Comparison of ENCODE assay signal across 20 cellular contexts in the genomic region with DNA sequence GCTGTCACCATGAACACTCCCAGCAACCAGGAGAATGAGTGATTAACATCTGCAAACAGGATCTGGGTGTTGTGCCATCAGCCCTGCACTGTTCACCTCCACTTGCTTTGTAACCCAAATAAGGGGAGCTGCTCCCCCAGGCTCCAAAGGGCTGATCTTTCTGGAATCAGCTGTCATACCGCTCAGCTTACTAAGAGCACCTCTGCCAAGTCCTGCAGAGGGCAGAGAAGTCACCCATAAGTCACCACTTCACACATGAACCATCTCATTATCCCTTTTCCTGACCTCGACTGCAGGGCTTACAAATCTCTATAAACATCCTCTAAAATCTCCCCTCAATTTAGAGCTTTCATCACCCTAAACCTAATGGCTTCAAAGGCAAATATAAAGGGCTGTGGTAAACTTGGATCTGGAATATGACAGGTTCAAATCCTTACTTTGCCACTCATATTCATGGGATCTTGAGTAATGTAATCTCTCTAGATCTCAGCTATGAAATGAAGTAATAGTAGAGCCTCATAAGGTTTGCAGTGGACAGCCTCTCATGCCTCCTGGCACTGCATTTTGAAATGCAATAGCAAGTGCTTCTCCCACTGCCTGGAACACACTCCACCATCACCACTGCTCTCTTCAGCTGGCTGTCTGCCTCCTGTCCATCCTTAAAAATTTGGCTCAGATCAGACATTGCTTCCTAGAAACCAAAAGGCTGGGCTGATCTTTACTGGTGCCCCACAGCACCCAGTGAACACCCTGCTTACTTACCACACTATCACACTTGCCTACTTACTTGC. TPM values are rescaled to one million over a fixed set of nuclear protein-coding genes. Genes with fewer than 3 reads are reported as not detected.
DNase-seq lines count a peak whose midpoint lies in the region; ATAC-seq and TF ChIP-seq lines count a peak whose summit lies in the region.
"Had no signal": no experiment of that assay in that cellular context is flagged by ENCODE, and none has a peak within 500 bp of the region (broad histone marks: within the 10 kb centered on the region; RNA-seq: fewer than 3 reads in every experiment).

No MANE protein-coding gene starts in this region.

- peaks cover 4% of the 10 kb centered on the region for H3K27me3 Mint-ChIP-seq in activated CD8-positive, alpha-beta T cell treated with anti-CD3 and anti-CD28 coated beads for 36 hours
- H3K27me3 Mint-ChIP-seq: activated B cell treated with CpG ODN at 0.5 μM for 24 hours had no signal

- no peak overlapping the region for H3K4me3 Mint-ChIP-seq in activated CD8-positive, alpha-beta T cell treated with anti-CD3 and anti-CD28 coated beads for 36 hours
- H3K4me3 Mint-ChIP-seq: activated B cell treated with CpG ODN at 0.5 μM for 24 hours, immature natural killer cell, mesothelial cell of epicardium, neural progenitor cell had no signal

- POLR2A ChIA-PET in activated CD8-positive, alpha-beta T cell treated with anti-CD3 and anti-CD28 coated beads for 36 hours (lab: Charles Lee): interaction anchor here (3.7 kb wide), 1 partner anchor 20 kb away, joined by 11 read pairs; no protein-coding TSS in a partner anchor

- no peak for DNase-seq in left ventricle myocardium superior
- DNase-seq in right atrium auricular region (ENCODE audit: low spot score): no peak
- peak; percentile 20 to 28 for DNase-seq in SJCRH30
- DNase-seq in foreskin keratinocyte: no peak
- DNase-seq in stromal cell of bone marrow (ENCODE audit: low read depth): peak; percentile 21
- DNase-seq in NCI-H526 treated with DMSO at 0.1 percent for 48 hours (lab: John Stamatoyannopoulos, UW): no peak
- no peak for DNase-seq in activated CD8-positive, alpha-beta T cell treated with anti-CD3 and anti-CD28 coated beads for 36 hours
- DNase-seq: activated B cell treated with CpG ODN at 0.5 μM for 24 hours; activated effector memory CD4-positive, alpha-beta T cell treated with Interleukin-2 at 50 U/mL for 16 hours; COR-L47; glutamatergic neuron; immature natural killer cell; MM.1S; NCI-H2081 treated with DMSO at 0.1 percent for 48 hours; retina; stimulated activated CD4-positive, alpha-beta T cell treated with anti-CD3 and anti-CD28 coated beads, Interleukin-2, amount 100 ng/mL, for 24 hours had no signal

- peaks cover 16% of the 10 kb centered on the region for H3K36me3 Mint-ChIP-seq in activated CD8-positive, alpha-beta T cell treated with anti-CD3 and anti-CD28 coated beads for 36 hours (ENCODE audit: low read depth)

- H3K4me1 Mint-ChIP-seq in activated CD8-positive, alpha-beta T cell treated with anti-CD3 and anti-CD28 coated beads for 36 hours (ENCODE audit: low read depth): peaks cover 19% of the 10 kb centered on the region
- H3K4me1 Mint-ChIP-seq: immature natural killer cell had no signal

- H3K27me3 ChIP-seq in right atrium auricular region: no peaks in the 10 kb centered on the region
- no peaks in the 10 kb centered on the region for H3K27me3 ChIP-seq in SJCRH30
- H3K27me3 ChIP-seq in foreskin keratinocyte: no peaks in the 10 kb centered on the region
- H3K27me3 ChIP-seq: neural progenitor cell, suprapubic skin had no signal

- CTCF ChIA-PET in activated CD8-positive, alpha-beta T cell treated with anti-CD3 and anti-CD28 coated beads for 36 hours (lab: Charles Lee): interaction anchor here (1.3 kb wide), 1 partner anchor 101 kb away, joined by 3 read pairs; no protein-coding TSS in a partner anchor

- H3K4me3 ChIP-seq in right atrium auricular region (no peak overlapping the region), SJCRH30 (no peak overlapping the region)
- H3K4me3 ChIP-seq: neural progenitor cell, suprapubic skin had no signal

- ATAC-seq in left ventricle myocardium superior (peak; percentile 34), foreskin keratinocyte (no peak), HG02571 (IDR thresholded peaks at IDR 0.05; ENCODE audit: unreplicated experiment) (no peak)
- ATAC-seq in activated CD8-positive, alpha-beta T cell treated with anti-CD3 and anti-CD28 coated beads for 36 hours: no peak

- intact Hi-C loops in left ventricle myocardium superior (cut with micrococcal nuclease): no loop called here
- intact Hi-C loops in activated CD8-positive, alpha-beta T cell treated with anti-CD3 and anti-CD28 coated beads for 36 hours (cut with micrococcal nuclease): no loop called here

- TF ChIP-seq CTCF in right atrium auricular region (IDR thresholded peaks at IDR 0.05): no peak
- peak; percentile 13 for TF ChIP-seq CTCF in foreskin keratinocyte (conservative IDR thresholded peaks at IDR 0.05)
- no peak for TF ChIP-seq CTCF in activated CD8-positive, alpha-beta T cell treated with anti-CD3 and anti-CD28 coated beads for 36 hours (IDR thresholded peaks at IDR 0.05)

- H3K36me3 ChIP-seq in right atrium auricular region (peaks cover 14% of the 10 kb centered on the region), SJCRH30 (peaks cover 14% of the 10 kb centered on the region)
- H3K36me3 ChIP-seq: neural progenitor cell had no signal

- H3K4me1 ChIP-seq in right atrium auricular region (no peaks in the 10 kb centered on the region), SJCRH30 (peaks cover 4% of the 10 kb centered on the region; the same call in 1 of the 2 replicates), foreskin keratinocyte (peaks cover 12% of the 10 kb centered on the region)
- H3K4me1 ChIP-seq: neural progenitor cell, suprapubic skin had no signal

- no peaks in the 10 kb centered on the region for H3K9me3 ChIP-seq in right atrium auricular region
- H3K9me3 ChIP-seq in SJCRH30 (replicated peaks): no peaks in the 10 kb centered on the region
- H3K9me3 ChIP-seq: suprapubic skin had no signal

- no peak overlapping the region for H3K27ac Mint-ChIP-seq in activated CD8-positive, alpha-beta T cell treated with anti-CD3 and anti-CD28 coated beads for 36 hours
- H3K27ac Mint-ChIP-seq: activated B cell treated with CpG ODN at 0.5 μM for 24 hours, immature natural killer cell, mesothelial cell of epicardium, neural progenitor cell had no signal

- no peaks in the 10 kb centered on the region for H3K9me3 Mint-ChIP-seq in activated CD8-positive, alpha-beta T cell treated with anti-CD3 and anti-CD28 coated beads for 36 hours
- H3K9me3 Mint-ChIP-seq: activated B cell treated with CpG ODN at 0.5 μM for 24 hours, immature natural killer cell, mesothelial cell of epicardium, neural progenitor cell had no signal

- H3K27ac ChIP-seq in right atrium auricular region (no peak overlapping the region), SJCRH30 (no peak overlapping the region), foreskin keratinocyte (no peak overlapping the region)
- H3K27ac ChIP-seq: neural progenitor cell, suprapubic skin had no signal

RNA-seq across cellular contexts. Expression of a gene that starts 38.8 kb away (rescaled TPM):
- 7.8 TPM for total RNA-seq in left ventricle myocardium superior
- total RNA-seq in right atrium auricular region: 10 to 100 TPM in 1 of 2 donors, 1 to 10 TPM in 1; 7.2 to 10.8 TPM
- 43.2 and 43.6 TPM in 2 replicates for total RNA-seq in SJCRH30 (2014; rRNA removed; shearing (Covaris generic))
- total RNA-seq in foreskin keratinocyte: 42.7 and 49.7 TPM in 2 replicates
- 12.1 and 17.0 TPM in 2 replicates for polyA plus RNA-seq in foreskin keratinocyte
- total RNA-seq in activated CD8-positive, alpha-beta T cell treated with anti-CD3 and anti-CD28 coated beads for 36 hours: 10 to 100 TPM; 16.6 to 17.0 TPM

Comparison
In these comparisons a context has a peak if more than half of its experiments do, and no peak if none do; other contexts are left out.
1. DNase-seq: peak in SJCRH30 (2 of 2) and stromal cell of bone marrow (single experiment); none in left ventricle myocardium superior (single experiment), right atrium auricular region (single experiment), foreskin keratinocyte (0 of 2), NCI-H526 treated with DMSO at 0.1 percent for 48 hours (single experiment) and activated CD8-positive, alpha-beta T cell treated with anti-CD3 and anti-CD28 coated beads for 36 hours (single experiment).